ENCODE assay signal across 21 cellular contexts in the genomic region with DNA sequence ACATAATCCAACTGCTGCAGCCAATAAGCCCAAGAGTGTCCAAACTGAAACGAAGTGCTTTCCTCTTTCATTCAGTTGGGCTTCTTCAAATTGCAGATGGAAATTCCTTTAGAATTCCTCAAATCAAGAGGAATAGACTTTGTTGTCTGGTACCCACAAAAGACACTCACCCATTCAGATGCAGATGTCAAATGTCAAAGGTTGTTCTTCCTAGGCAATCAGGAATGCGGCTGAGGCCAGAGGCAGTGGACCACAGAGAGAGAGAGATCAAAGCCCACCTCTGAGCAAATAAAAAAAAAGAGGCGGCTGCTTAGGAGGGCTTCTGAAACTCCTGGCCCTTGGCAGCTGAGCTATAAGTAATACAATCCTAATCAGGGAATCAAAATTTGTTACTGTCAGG.
"Had no signal": no experiment of that assay in that cellular context is flagged by ENCODE, and none has a peak within 500 bp of the region (broad histone marks: within the 10 kb centered on the region; RNA-seq: fewer than 3 reads in every experiment).

No MANE protein-coding gene starts in this region.

- H3K27ac ChIP-seq: esophagus squamous epithelium, gastrocnemius medialis, lower lobe of right lung, spleen, upper lobe of left lung had no signal

- DNase-seq: activated CD4-positive, alpha-beta T cell treated with anti-CD3 and anti-CD28 coated beads for 4 hours; activated CD4-positive, alpha-beta T cell treated with anti-CD3 and anti-CD28 coated beads, Interleukin-2, amount 50 U/mL, for 48 hours; activated CD4-positive, CD25-positive, alpha-beta regulatory T cell; activated naive CD4-positive, alpha-beta T cell treated with Interleukin-2 at 50 U/mL for 16 hours; activated naive CD8-positive, alpha-beta T cell treated with anti-CD3 and anti-CD28 coated beads for 36 hours; activated T-cell treated with anti-CD3 and anti-CD28 coated beads, Interleukin-2, amount 50 U/mL, for 48 hours; central memory CD4-positive, alpha-beta T cell; esophagus squamous epithelium; gastrocnemius medialis; hippocampal formation; immature natural killer cell; lower lobe of right lung; naive thymus-derived CD4-positive, alpha-beta T cell; retina; spleen; stimulated activated CD4-positive, alpha-beta T cell treated with anti-CD3 and anti-CD28 coated beads, Interleukin-4, amount 100 ng/mL, for 24 hours; stimulated activated naive CD8-positive, alpha-beta T cell treated with anti-CD3 and anti-CD28 coated beads, Interleukin-15, Interleukin-2, amounts not matched to agents 100 U/mL and 50 U/mL, for 24 hours; T1000; upper lobe of left lung had no signal

- H3K4me1 ChIP-seq: esophagus squamous epithelium, gastrocnemius medialis, lower lobe of right lung, spleen, upper lobe of left lung had no signal

- H3K4me3 ChIP-seq: esophagus squamous epithelium, gastrocnemius medialis, lower lobe of right lung, spleen, upper lobe of left lung had no signal

- H3K27me3 ChIP-seq: esophagus squamous epithelium, gastrocnemius medialis, spleen, upper lobe of left lung had no signal

- ATAC-seq: gastrocnemius medialis; left lobe of liver; lower lobe of right lung; naive thymus-derived CD4-positive, alpha-beta T cell; stimulated activated naive CD8-positive, alpha-beta T cell treated with anti-CD3 and anti-CD28 coated beads, Interleukin-15, Interleukin-2, amounts not matched to agents 100 U/mL and 50 U/mL, for 24 hours had no signal

- H3K36me3 ChIP-seq: esophagus squamous epithelium, gastrocnemius medialis, lower lobe of right lung, spleen, upper lobe of left lung had no signal

- FAIRE-seq: astrocyte had no signal

- H3K9me3 ChIP-seq: esophagus squamous epithelium, gastrocnemius medialis, lower lobe of right lung, upper lobe of left lung had no signal
